ENCODE assay signal across 1 cellular context in genomic region chr15:59380902-59381610, GRCh38.
TF ChIP-seq lines count a peak whose summit lies in the region.

No MANE protein-coding gene starts in this region.

TF ChIP-seq in IMR-90, 13 proteins besides CTCF, POLR2A, EP300 and RAD21:
- no peak for TF ChIP-seq RCOR1 (IDR thresholded peaks at IDR 0.05; ENCODE audit: insufficient replicate concordance, low read length)
- TF ChIP-seq MXI1 (IDR thresholded peaks at IDR 0.05; ENCODE audit: borderline replicate concordance, low read depth, low read length) = no peak
